13 cellular contexts compared by ENCODE assay signal in genomic region chr9:33107762-33108161, GRCh38. TPM values are rescaled to one million over a fixed set of nuclear protein-coding genes. Genes with fewer than 3 reads are reported as not detected.
DNase-seq lines count a peak whose midpoint lies in the region; ATAC-seq and TF ChIP-seq lines count a peak whose summit lies in the region.
"Had no signal": no experiment of that assay in that cellular context is flagged by ENCODE, and none has a peak within 500 bp of the region (broad histone marks: within the 10 kb centered on the region; RNA-seq: fewer than 3 reads in every experiment).

No MANE protein-coding gene starts in this region.

- TF ChIP-seq POLR2A in thyroid gland (IDR thresholded peaks at IDR 0.05): no peak

- TF ChIP-seq CTCF in PC-3 (conservative IDR thresholded peaks at IDR 0.05; ENCODE audit: low read depth, low read length): no peak
- TF ChIP-seq CTCF in coronary artery (IDR thresholded peaks at IDR 0.05): no peak
- no peak for TF ChIP-seq CTCF in mesothelial cell of epicardium (IDR thresholded peaks at IDR 0.05; ENCODE audit: unreplicated experiment)
- no peak for TF ChIP-seq CTCF in thyroid gland (IDR thresholded peaks at IDR 0.05)
- no peak for TF ChIP-seq CTCF in GM23338 (conservative IDR thresholded peaks at IDR 0.05; ENCODE audit: low read depth in 2 of 2)

- CTCF ChIA-PET in PC-3 (lab: Charles Lee): no interaction called here

- H3K4me1 Mint-ChIP-seq in mesothelial cell of epicardium: peaks cover 35% of the 10 kb centered on the region
- peaks cover 38% of the 10 kb centered on the region for H3K4me1 Mint-ChIP-seq in GM23338

- no peak overlapping the region for H3K4me3 Mint-ChIP-seq in mesothelial cell of epicardium
- no peak overlapping the region for H3K4me3 Mint-ChIP-seq in GM23338

- no peaks in the 10 kb centered on the region for H4K20me1 ChIP-seq in PC-3 (ENCODE audit: low read length)
- H4K20me1 ChIP-seq in GM23338 (replicated peaks; ENCODE audit: insufficient read depth): no peaks in the 10 kb centered on the region; the same call in 1 of the 2 replicates

- 65 to 69% methylated on average over 5 of the region's 5 CpGs for WGBS in thyroid gland, 2 donors

- H3K27ac Mint-ChIP-seq in mesothelial cell of epicardium (peak overlapping the region; percentile 84), GM23338 (no peak overlapping the region)

- H3K27me3 ChIP-seq in PC-3 (ENCODE audit: low read length) (no peaks in the 10 kb centered on the region), thyroid gland (no peaks in the 10 kb centered on the region), GM23338 (ENCODE audit: insufficient read depth) (no peaks in the 10 kb centered on the region)
- H3K27me3 ChIP-seq: neutrophil had no signal

- H2AFZ ChIP-seq in PC-3 (ENCODE audit: low read length) (no peak overlapping the region), GM23338 (no peak overlapping the region)

- no peak overlapping the region for H3K9ac ChIP-seq in PC-3 (ENCODE audit: low read length)

- no peak for DNase-seq in PC-3
- DNase-seq in coronary artery (ENCODE audit: low spot score): no peak
- no peak for DNase-seq in mesothelial cell of epicardium (ENCODE audit: low spot score in 2 of 2, unreplicated experiment in 2 of 2)
- DNase-seq in thyroid gland: no peak
- no peak for DNase-seq in GM23338 (ENCODE audit: low spot score)
- no peak for DNase-seq in GF-D8 (lab: John Stamatoyannopoulos, UW)
- DNase-seq: activated CD4-positive, alpha-beta T cell treated with anti-CD3 and anti-CD28 coated beads for 48 hours; activated effector memory CD4-positive, alpha-beta T cell treated with anti-CD3 and anti-CD28 coated beads, Interleukin-2, amount 50 U/mL, for 16 hours; central memory CD4-positive, alpha-beta T cell; NCI-H1417 had no signal

- H3K36me3 Mint-ChIP-seq in mesothelial cell of epicardium (peaks cover 7% of the 10 kb centered on the region), GM23338 (ENCODE audit: low read depth) (no peaks in the 10 kb centered on the region)

- H3K79me2 ChIP-seq in PC-3 (ENCODE audit: low read length) (no peaks in the 10 kb centered on the region), GM23338 (replicated peaks; ENCODE audit: insufficient read depth) (no peaks in the 10 kb centered on the region)

- no peaks in the 10 kb centered on the region for H3K27me3 Mint-ChIP-seq in mesothelial cell of epicardium (ENCODE audit: low read depth)
- H3K27me3 Mint-ChIP-seq in GM23338 (ENCODE audit: insufficient read depth, low read depth, poor library complexity): peaks cover 6% of the 10 kb centered on the region

- POLR2A ChIA-PET in PC-3 (lab: Charles Lee; ENCODE audit: unreplicated experiment): no interaction called here

- H3F3A ChIP-seq in PC-3 (ENCODE audit: low read length, unreplicated experiment) (no peaks in the 10 kb centered on the region), GM23338 (replicated peaks; ENCODE audit: low read depth) (no peaks in the 10 kb centered on the region; the same call in 1 of the 2 replicates)

- peaks cover 25% of the 10 kb centered on the region for H3K4me1 ChIP-seq in PC-3 (ENCODE audit: insufficient read depth, low read length)
- peaks cover 31 to 43% of the 10 kb centered on the region in 2 donors for H3K4me1 ChIP-seq in thyroid gland
- peaks cover 15% of the 10 kb centered on the region; the same call in 1 of the 2 replicates for H3K4me1 ChIP-seq in GM23338 (ENCODE audit: insufficient read depth)

- no peak overlapping the region for H3K4me2 ChIP-seq in PC-3 (ENCODE audit: low read length)
- H3K4me2 ChIP-seq in GM23338: no peak overlapping the region

- no TSS peak for BruUV-seq in PC-3 (replicated peaks; lab: Mats Ljungman, UMichigan)

- intact Hi-C loops in PC-3 (cut with micrococcal nuclease): no loop called here
- intact Hi-C loops in thyroid gland (cut with DNase I): no loop called here

- H3K9me3 Mint-ChIP-seq in mesothelial cell of epicardium (no peaks in the 10 kb centered on the region), GM23338 (no peaks in the 10 kb centered on the region)

- H3K27ac ChIP-seq in PC-3 (ENCODE audit: low read length) (peak overlapping the region; percentile 46), coronary artery (peak overlapping the region; percentile 58 to 78), thyroid gland (peak overlapping the region; percentile 61 to 81 (median 62)), GM23338 (ENCODE audit: low read depth) (no peak overlapping the region)
- H3K27ac ChIP-seq: neutrophil had no signal

- H3K4me3 ChIP-seq in PC-3 (ENCODE audit: low read length) (no peak overlapping the region), coronary artery (no peak overlapping the region), thyroid gland (replicated peaks in 1 of 3) (no peak overlapping the region), GM23338 (no peak overlapping the region)

- no peaks in the 10 kb centered on the region for H3K36me3 ChIP-seq in PC-3 (ENCODE audit: low read depth, low read length)
- peaks cover 7 to 12% of the 10 kb centered on the region in 2 donors for H3K36me3 ChIP-seq in thyroid gland
- no peaks in the 10 kb centered on the region for H3K36me3 ChIP-seq in GM23338 (ENCODE audit: insufficient read depth)

- no peaks in the 10 kb centered on the region for H3K9me3 ChIP-seq in PC-3 (ENCODE audit: low read length)
- no peaks in the 10 kb centered on the region for H3K9me3 ChIP-seq in thyroid gland
- H3K9me3 ChIP-seq: neutrophil had no signal

- H3K9me2 ChIP-seq in PC-3 (replicated peaks; ENCODE audit: low read length): no peaks in the 10 kb centered on the region
- H3K9me2 ChIP-seq in GM23338 (ENCODE audit: insufficient read depth): no peaks in the 10 kb centered on the region

- no peak for ATAC-seq in PC-3
- no peak for ATAC-seq in GM23338
- ATAC-seq in GM21367 (IDR thresholded peaks at IDR 0.05; ENCODE audit: unreplicated experiment): no peak
- ATAC-seq in HG02763 (IDR thresholded peaks at IDR 0.05; ENCODE audit: unreplicated experiment): no peak

TF ChIP-seq in GM23338, 12 proteins besides CTCF, POLR2A, EP300 and RAD21:
- TF ChIP-seq ETS1 (IDR thresholded peaks at IDR 0.05) (no peak), REST (IDR thresholded peaks at IDR 0.05; ENCODE audit: unreplicated experiment) (no peak), CREB1 (CRISPR knock-in tag; IDR thresholded peaks at IDR 0.05; ENCODE audit: low read depth) (no peak), EZH2phosphoT487 (IDR thresholded peaks at IDR 0.05; ENCODE audit: unreplicated experiment) (no peak), ZNF114 (CRISPR knock-in tag; IDR thresholded peaks at IDR 0.05) (no peak), STAT1 (IDR thresholded peaks at IDR 0.05; ENCODE audit: unreplicated experiment) (no peak), JUNB (IDR thresholded peaks at IDR 0.05; ENCODE audit: unreplicated experiment) (no peak), NANOG (IDR thresholded peaks at IDR 0.05; ENCODE audit: borderline replicate concordance) (no peak)

RNA-seq across cellular contexts. Expression of gene SMU1, which starts 31.3 kb away (rescaled TPM):
- total RNA-seq in PC-3 (2014; rRNA removed) (17.4 and 17.6 TPM in 2 replicates), mesothelial cell of epicardium (24.3 to 24.5 TPM (median 24.4 TPM) in 3 replicates), thyroid gland (10 to 100 TPM; 19.8 to 24.2 (median 22.1) TPM)
- 23.3 and 23.8 TPM in 2 replicates for total RNA-seq in GM23338 (2014; rRNA removed; shearing (Covaris generic))
- polyA plus RNA-seq in GM23338 (2016; fragmentation: Nextera tagmentation; extraction: Ambion mirVana): 12.8 and 14.3 TPM in 2 replicates

RNA-seq across cellular contexts. Expression of gene B4GALT1, which starts 59.4 kb away (rescaled TPM):
- 14.8 and 23.1 TPM in 2 replicates for total RNA-seq in PC-3 (2014; rRNA removed)
- 78.3 to 81.4 TPM (median 78.9 TPM) in 3 replicates for total RNA-seq in mesothelial cell of epicardium
- 100 to 1,000 TPM in 3 of 4 donors, 10 to 100 TPM in 1; 88.3 to 119 (median 103) TPM for total RNA-seq in thyroid gland
- 14.7 and 15.8 TPM in 2 replicates for total RNA-seq in GM23338 (2014; rRNA removed; shearing (Covaris generic))
- 6.3 and 7.0 TPM in 2 replicates for polyA plus RNA-seq in GM23338 (2016; fragmentation: Nextera tagmentation; extraction: Ambion mirVana)
